9 cellular contexts compared by ENCODE assay signal in the genomic region with DNA sequence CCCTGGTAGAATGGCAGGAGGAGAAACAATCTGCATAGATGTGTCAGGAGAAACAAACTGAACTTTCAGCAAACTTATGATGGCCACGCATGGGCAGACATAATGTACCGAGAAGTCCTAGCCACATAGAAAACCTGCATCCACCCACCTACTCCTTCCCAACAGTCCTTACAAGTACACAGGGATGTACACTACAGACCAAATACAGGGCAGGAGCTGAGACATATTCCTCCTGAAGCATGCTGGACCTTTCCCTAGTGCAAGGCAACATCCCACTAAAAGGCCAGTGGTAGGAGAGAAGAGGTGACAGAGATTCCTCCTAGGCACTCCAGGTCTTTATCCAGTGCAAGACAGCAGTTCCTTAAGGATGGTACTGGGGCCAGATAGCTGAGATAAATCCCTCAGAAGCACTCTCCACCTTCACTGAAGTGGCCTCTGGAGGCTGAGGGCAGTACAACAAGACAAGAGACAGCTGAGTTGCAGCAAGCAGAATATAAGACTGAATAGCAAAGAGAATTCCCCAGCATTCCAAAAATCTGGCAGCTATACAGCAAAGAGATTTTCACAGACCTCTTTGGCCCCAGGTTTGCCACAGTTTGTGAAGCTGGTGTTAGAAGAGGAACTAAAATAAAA. TPM values are rescaled to one million over a fixed set of nuclear protein-coding genes. Genes with fewer than 3 reads are reported as not detected.
A peak's percentile ranks its signal among the peaks of the same experiment; 100 is the strongest.
DNase-seq lines count a peak whose midpoint lies in the region; ATAC-seq and TF ChIP-seq lines count a peak whose summit lies in the region.
"Had no signal": no experiment of that assay in that cellular context is flagged by ENCODE, and none has a peak within 500 bp of the region (broad histone marks: within the 10 kb centered on the region; RNA-seq: fewer than 3 reads in every experiment).

No MANE protein-coding gene starts in this region.

- peak; percentile 54 for ATAC-seq in HG02759 (IDR thresholded peaks at IDR 0.05; ENCODE audit: unreplicated experiment)
- peak; percentile 99 for ATAC-seq in WTC11
- ATAC-seq in HG03139 (IDR thresholded peaks at IDR 0.05; ENCODE audit: unreplicated experiment) = no peak

- CTCF ChIA-PET in WTC11 (lab: Charles Lee) = interaction anchor here (0.6 to 2.0 kb wide), 13 partner anchors 9 to 538 kb away, joined by 3 to 5 read pairs (median 3); no protein-coding TSS in a partner anchor

- intact Hi-C loops in dorsolateral prefrontal cortex (cut with DNase I) = no loop called here

- H3K9me3 Mint-ChIP-seq in WTC11 = peaks cover 10% of the 10 kb centered on the region

- H3K4me1 Mint-ChIP-seq in WTC11 = peaks cover 11% of the 10 kb centered on the region
- H3K4me1 Mint-ChIP-seq: activated CD4-positive, alpha-beta memory T cell treated with anti-CD3 and anti-CD28 coated beads, Interleukin-2, amount 10 ng/mL, durations not matched to agents 7 days and 5 days had no signal

- H3K27me3 Mint-ChIP-seq in WTC11 (ENCODE audit: low read depth) = no peaks in the 10 kb centered on the region
- H3K27me3 Mint-ChIP-seq: activated CD4-positive, alpha-beta memory T cell treated with anti-CD3 and anti-CD28 coated beads, Interleukin-2, amount 10 ng/mL, durations not matched to agents 7 days and 5 days had no signal

- no peak overlapping the region for H3K4me3 Mint-ChIP-seq in WTC11
- H3K4me3 Mint-ChIP-seq: activated CD4-positive, alpha-beta memory T cell treated with anti-CD3 and anti-CD28 coated beads, Interleukin-2, amount 10 ng/mL, durations not matched to agents 7 days and 5 days had no signal

- no peaks in the 10 kb centered on the region for H3K27me3 ChIP-seq in dorsolateral prefrontal cortex

- H3K27ac Mint-ChIP-seq in WTC11 = no peak overlapping the region; the same call in 1 of the 2 replicates
- H3K27ac Mint-ChIP-seq: activated CD4-positive, alpha-beta memory T cell treated with anti-CD3 and anti-CD28 coated beads, Interleukin-2, amount 10 ng/mL, durations not matched to agents 7 days and 5 days had no signal

- DNase-seq in AG10803 (ENCODE audit: low read depth) (peak; percentile 74), WTC11 (ENCODE audit: low spot score) (peak; percentile 42), iPS DF 19.7 (ENCODE audit: low read depth, low spot score) (peak; percentile 35), T1000 (lab: John Stamatoyannopoulos, UW) (no peak), dorsolateral prefrontal cortex (no peak)
- no peak for DNase-seq in stimulated activated CD4-positive, alpha-beta T cell treated with anti-CD3 and anti-CD28 coated beads, Interleukin-12 subunit alpha, Interleukin-12 subunit beta, amount 100 ng/mL, for 4 hours
- DNase-seq: activated CD4-positive, alpha-beta memory T cell treated with anti-CD3 and anti-CD28 coated beads, Interleukin-2, amount 10 ng/mL, durations not matched to agents 7 days and 5 days had no signal

- peak; percentile 64 for TF ChIP-seq CTCF in AG10803 (conservative IDR thresholded peaks at IDR 0.05; ENCODE audit: low read length)
- no peak for TF ChIP-seq CTCF in WTC11 (IDR thresholded peaks at IDR 0.05)
- TF ChIP-seq CTCF in dorsolateral prefrontal cortex (IDR thresholded peaks at IDR 0.05 in 54 of 56, conservative IDR thresholded peaks at IDR 0.05 in 2 of 56; ENCODE audit: low read depth in 1 of 56, partially characterized antibody in 56 of 56) = peak in 1 of 56 donors; percentile 17

- POLR2A ChIA-PET in WTC11 (lab: Charles Lee) = interaction anchor here (0.6 kb wide), 1 partner anchor 83 kb away, joined by 4 read pairs; no protein-coding TSS in a partner anchor

- no peak overlapping the region for H3K27ac ChIP-seq in dorsolateral prefrontal cortex

- peaks cover 21% of the 10 kb centered on the region for H3K36me3 Mint-ChIP-seq in WTC11

- H3K4me3 ChIP-seq in AG10803 (ENCODE audit: low read length) = no peak overlapping the region
- no peak overlapping the region for H3K4me3 ChIP-seq in dorsolateral prefrontal cortex

TF ChIP-seq in WTC11, 78 proteins besides CTCF, POLR2A, EP300 and RAD21:
- TF ChIP-seq TEAD4 (CRISPR knock-in tag; IDR thresholded peaks at IDR 0.05) = no peak
- no peak for TF ChIP-seq FOXK1 (CRISPR knock-in tag; IDR thresholded peaks at IDR 0.05)
- TF ChIP-seq JUN (CRISPR knock-in tag; IDR thresholded peaks at IDR 0.05) = no peak
- TF ChIP-seq ARID4B (CRISPR knock-in tag; IDR thresholded peaks at IDR 0.05; ENCODE audit: borderline replicate concordance) = no peak
- TF ChIP-seq NFATC4 (CRISPR knock-in tag; IDR thresholded peaks at IDR 0.05) = no peak
- no peak for TF ChIP-seq HMGA2 (CRISPR knock-in tag; IDR thresholded peaks at IDR 0.05)
- no peak for TF ChIP-seq JAZF1 (CRISPR knock-in tag; IDR thresholded peaks at IDR 0.05)
- TF ChIP-seq, protein P1, sequence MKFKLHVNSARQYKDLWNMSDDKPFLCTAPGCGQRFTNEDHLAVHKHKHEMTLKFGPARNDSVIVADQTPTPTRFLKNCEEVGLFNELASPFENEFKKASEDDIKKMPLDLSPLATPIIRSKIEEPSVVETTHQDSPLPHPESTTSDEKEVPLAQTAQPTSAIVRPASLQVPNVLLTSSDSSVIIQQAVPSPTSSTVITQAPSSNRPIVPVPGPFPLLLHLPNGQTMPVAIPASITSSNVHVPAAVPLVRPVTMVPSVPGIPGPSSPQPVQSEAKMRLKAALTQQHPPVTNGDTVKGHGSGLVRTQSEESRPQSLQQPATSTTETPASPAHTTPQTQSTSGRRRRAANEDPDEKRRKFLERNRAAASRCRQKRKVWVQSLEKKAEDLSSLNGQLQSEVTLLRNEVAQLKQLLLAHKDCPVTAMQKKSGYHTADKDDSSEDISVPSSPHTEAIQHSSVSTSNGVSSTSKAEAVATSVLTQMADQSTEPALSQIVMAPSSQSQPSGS (CRISPR knock-in tag; IDR thresholded peaks at IDR 0.05; ENCODE audit: borderline replicate concordance, low read depth) = no peak
- TF ChIP-seq, protein P2, sequence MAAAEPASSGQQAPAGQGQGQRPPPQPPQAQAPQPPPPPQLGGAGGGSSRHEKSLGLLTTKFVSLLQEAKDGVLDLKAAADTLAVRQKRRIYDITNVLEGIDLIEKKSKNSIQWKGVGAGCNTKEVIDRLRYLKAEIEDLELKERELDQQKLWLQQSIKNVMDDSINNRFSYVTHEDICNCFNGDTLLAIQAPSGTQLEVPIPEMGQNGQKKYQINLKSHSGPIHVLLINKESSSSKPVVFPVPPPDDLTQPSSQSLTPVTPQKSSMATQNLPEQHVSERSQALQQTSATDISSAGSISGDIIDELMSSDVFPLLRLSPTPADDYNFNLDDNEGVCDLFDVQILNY (CRISPR knock-in tag; IDR thresholded peaks at IDR 0.05) = no peak
- TF ChIP-seq NR3C1 (CRISPR knock-in tag; conservative IDR thresholded peaks at IDR 0.05; ENCODE audit: low read depth) = no peak
- TF ChIP-seq GRHL2 (CRISPR knock-in tag; IDR thresholded peaks at IDR 0.05; ENCODE audit: insufficient replicate concordance, severe bottlenecking) = no peak
- TF ChIP-seq, protein P3, sequence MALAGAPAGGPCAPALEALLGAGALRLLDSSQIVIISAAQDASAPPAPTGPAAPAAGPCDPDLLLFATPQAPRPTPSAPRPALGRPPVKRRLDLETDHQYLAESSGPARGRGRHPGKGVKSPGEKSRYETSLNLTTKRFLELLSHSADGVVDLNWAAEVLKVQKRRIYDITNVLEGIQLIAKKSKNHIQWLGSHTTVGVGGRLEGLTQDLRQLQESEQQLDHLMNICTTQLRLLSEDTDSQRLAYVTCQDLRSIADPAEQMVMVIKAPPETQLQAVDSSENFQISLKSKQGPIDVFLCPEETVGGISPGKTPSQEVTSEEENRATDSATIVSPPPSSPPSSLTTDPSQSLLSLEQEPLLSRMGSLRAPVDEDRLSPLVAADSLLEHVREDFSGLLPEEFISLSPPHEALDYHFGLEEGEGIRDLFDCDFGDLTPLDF (CRISPR knock-in tag; IDR thresholded peaks at IDR 0.05) = no peak
- no peak for TF ChIP-seq ZNF423 (CRISPR knock-in tag; IDR thresholded peaks at IDR 0.05)
- TF ChIP-seq NR1H2 (CRISPR knock-in tag; IDR thresholded peaks at IDR 0.05) = no peak

RNA-seq across cellular contexts. Expression of gene VWA8, which starts 18.3 kb away (rescaled TPM):
- total RNA-seq in WTC11 (2021) (19.9 to 22.2 TPM (median 20.8 TPM) in 3 replicates), dorsolateral prefrontal cortex (10 to 100 TPM; 24.4 to 44.0 (median 32.0) TPM)

Comparison
In these comparisons a context has a peak if more than half of its experiments do, and no peak if none do; other contexts are left out.
1. DNase-seq: peak in AG10803 (single experiment), WTC11 (single experiment) and iPS DF 19.7 (single experiment); none in T1000 (single experiment), stimulated activated CD4-positive, alpha-beta T cell treated with anti-CD3 and anti-CD28 coated beads, Interleukin-12 subunit alpha, Interleukin-12 subunit beta, amount 100 ng/mL, for 4 hours (single experiment) and dorsolateral prefrontal cortex (0 of 10).